Comparison of ENCODE assay signal across 42 cellular contexts in genomic region chr4:168063031-168063430, GRCh38. TPM values are rescaled to one million over a fixed set of nuclear protein-coding genes. Genes with fewer than 3 reads are reported as not detected.
"Had no signal": no experiment of that assay in that cellular context is flagged by ENCODE, and none has a peak within 500 bp of the region (broad histone marks: within the 10 kb centered on the region; RNA-seq: fewer than 3 reads in every experiment).

No MANE protein-coding gene starts in this region.

- ATAC-seq: activated naive CD4-positive, alpha-beta T cell treated with anti-CD3 and anti-CD28 coated beads, Interleukin-2, amount 50 U/mL, for 72 hours; activated naive CD8-positive, alpha-beta T cell treated with anti-CD3 and anti-CD28 coated beads, Interleukin-2, amount 50 U/mL, for 24 hours; activated T-cell treated with anti-CD3 and anti-CD28 coated beads, Interleukin-2, amount 50 U/mL, for 4 hours; activated T-cell treated with anti-CD3 and anti-CD28 coated beads, Interleukin-2, amount 50 U/mL, for 72 hours; activated T-helper 17 cell treated with anti-CD3 and anti-CD28 coated beads, Interleukin-2, amount 50 U/mL, for 72 hours; body of pancreas had no signal

- H3K4me1 ChIP-seq: adrenal gland, ascending aorta, body of pancreas, breast epithelium had no signal

- H3K27me3 ChIP-seq: adrenal gland, ascending aorta, body of pancreas, brain microvascular endothelial cell, breast epithelium, cardiac muscle cell had no signal

- H3K27ac Mint-ChIP-seq: activated naive CD4-positive, alpha-beta T cell treated with anti-CD3 and anti-CD28 coated beads for 36 hours; activated naive CD4-positive, alpha-beta T cell treated with anti-CD3 and anti-CD28 coated beads, Interleukin-2, amount 10 ng/mL, durations not matched to agents 7 days and 5 days; activated naive CD4-positive, alpha-beta T cell treated with anti-CD3 and anti-CD28 coated beads, Interleukin-2, amount 50 U/mL, for 24 hours; activated naive CD4-positive, alpha-beta T cell treated with anti-CD3 and anti-CD28 coated beads, Interleukin-2, amount 50 U/mL, for 72 hours; activated naive CD8-positive, alpha-beta T cell; activated naive CD8-positive, alpha-beta T cell treated with anti-CD3 and anti-CD28 coated beads for 36 hours; activated naive CD8-positive, alpha-beta T cell treated with anti-CD3 and anti-CD28 coated beads, Interleukin-2, amount 10 ng/mL, durations not matched to agents 7 days and 5 days; activated naive CD8-positive, alpha-beta T cell treated with anti-CD3 and anti-CD28 coated beads, Interleukin-2, amount 50 U/mL, for 24 hours; activated T-cell treated with anti-CD3 and anti-CD28 coated beads, Interleukin-2, amount 50 U/mL, for 24 hours; activated T-helper 1 cell treated with anti-CD3 and anti-CD28 coated beads, Interleukin-12 subunit alpha, Interleukin-12 subunit beta, Interleukin-2, Interleukin-4 antibody, amounts not matched to agents 30 ng/mL and 10 ng/mL and 1 ng/mL, durations not matched to agents 14 hours and 24 hours and 36 hours; activated T-helper 17 cell treated with anti-CD3 and anti-CD28 coated beads, Interleukin-2, amount 50 U/mL, for 72 hours; activated T-helper 2 cell treated with anti-CD3 and anti-CD28 coated beads, Interferon-gamma antibody, Interleukin-2, Interleukin-4, amounts not matched to agents 10 μg/mL and 5 μg/mL and 100 μg/mL, durations not matched to agents 14 hours and 24 hours and 36 hours; brain had no signal

- H3K36me3 Mint-ChIP-seq: activated naive CD4-positive, alpha-beta T cell treated with anti-CD3 and anti-CD28 coated beads, Interleukin-2, amount 10 ng/mL, durations not matched to agents 7 days and 5 days; activated naive CD4-positive, alpha-beta T cell treated with anti-CD3 and anti-CD28 coated beads, Interleukin-2, amount 50 U/mL, for 24 hours; activated naive CD4-positive, alpha-beta T cell treated with anti-CD3 and anti-CD28 coated beads, Interleukin-2, amount 50 U/mL, for 72 hours; activated naive CD8-positive, alpha-beta T cell; activated naive CD8-positive, alpha-beta T cell treated with anti-CD3 and anti-CD28 coated beads for 36 hours; activated naive CD8-positive, alpha-beta T cell treated with anti-CD3 and anti-CD28 coated beads, Interleukin-2, amount 10 ng/mL, durations not matched to agents 7 days and 5 days; brain had no signal

- H3K4me1 Mint-ChIP-seq: activated naive CD4-positive, alpha-beta T cell treated with anti-CD3 and anti-CD28 coated beads, Interleukin-2, amount 10 ng/mL, durations not matched to agents 7 days and 5 days; activated naive CD4-positive, alpha-beta T cell treated with anti-CD3 and anti-CD28 coated beads, Interleukin-2, amount 50 U/mL, for 24 hours; activated naive CD8-positive, alpha-beta T cell treated with anti-CD3 and anti-CD28 coated beads for 36 hours; activated naive CD8-positive, alpha-beta T cell treated with anti-CD3 and anti-CD28 coated beads, Interleukin-2, amount 10 ng/mL, durations not matched to agents 7 days and 5 days; activated naive CD8-positive, alpha-beta T cell treated with anti-CD3 and anti-CD28 coated beads, Interleukin-2, amount 50 U/mL, for 24 hours; activated T-helper 17 cell treated with anti-CD3 and anti-CD28 coated beads, Interleukin-2, amount 50 U/mL, for 72 hours; brain; central memory CD8-positive, alpha-beta T cell had no signal

- H3K9me3 Mint-ChIP-seq: activated naive CD4-positive, alpha-beta T cell treated with anti-CD3 and anti-CD28 coated beads for 36 hours; activated naive CD4-positive, alpha-beta T cell treated with anti-CD3 and anti-CD28 coated beads, Interleukin-2, amount 10 ng/mL, durations not matched to agents 7 days and 5 days; activated naive CD8-positive, alpha-beta T cell treated with anti-CD3 and anti-CD28 coated beads for 36 hours; activated naive CD8-positive, alpha-beta T cell treated with anti-CD3 and anti-CD28 coated beads, Interleukin-2, amount 10 ng/mL, durations not matched to agents 7 days and 5 days; activated naive CD8-positive, alpha-beta T cell treated with anti-CD3 and anti-CD28 coated beads, Interleukin-2, amount 50 U/mL, for 24 hours; activated T-cell treated with anti-CD3 and anti-CD28 coated beads, Interleukin-2, amount 50 U/mL, for 24 hours; activated T-cell treated with anti-CD3 and anti-CD28 coated beads, Interleukin-2, amount 50 U/mL, for 4 hours; activated T-helper 1 cell treated with anti-CD3 and anti-CD28 coated beads, Interleukin-12 subunit alpha, Interleukin-12 subunit beta, Interleukin-2, Interleukin-4 antibody, amounts not matched to agents 30 ng/mL and 10 ng/mL and 1 ng/mL, durations not matched to agents 14 hours and 24 hours and 36 hours; activated T-helper 17 cell treated with anti-CD3 and anti-CD28 coated beads, Interleukin-2, amount 50 U/mL, for 72 hours; activated T-helper 2 cell treated with anti-CD3 and anti-CD28 coated beads, Interferon-gamma antibody, Interleukin-2, Interleukin-4, amounts not matched to agents 10 μg/mL and 5 μg/mL and 100 μg/mL, durations not matched to agents 14 hours and 24 hours and 36 hours had no signal

- DNase-seq: activated effector memory CD4-positive, alpha-beta T cell treated with anti-CD3 and anti-CD28 coated beads, Interleukin-2, amount 50 U/mL, for 16 hours; activated effector memory CD4-positive, alpha-beta T cell treated with Interleukin-2 at 50 U/mL for 16 hours; activated gamma-delta T cell; activated gamma-delta T cell treated with Interleukin-2 at 50 U/mL for 16 hours; activated naive CD4-positive, alpha-beta T cell; activated naive CD4-positive, alpha-beta T cell treated with anti-CD3 and anti-CD28 coated beads for 36 hours; activated naive CD4-positive, alpha-beta T cell treated with anti-CD3 and anti-CD28 coated beads, Interleukin-2, amount 10 ng/mL, durations not matched to agents 7 days and 5 days; activated naive CD4-positive, alpha-beta T cell treated with anti-CD3 and anti-CD28 coated beads, Interleukin-2, amount 50 U/mL, for 16 hours; activated naive CD4-positive, alpha-beta T cell treated with Interleukin-2 at 50 U/mL for 16 hours; activated naive CD8-positive, alpha-beta T cell treated with anti-CD3 and anti-CD28 coated beads for 36 hours; activated naive CD8-positive, alpha-beta T cell treated with anti-CD3 and anti-CD28 coated beads, Interleukin-2, amount 10 ng/mL, durations not matched to agents 7 days and 5 days; activated naive CD8-positive, alpha-beta T cell treated with anti-CD3 and anti-CD28 coated beads, Interleukin-2, amount 50 U/mL, for 24 hours; activated T-cell treated with anti-CD3 and anti-CD28 coated beads, Interleukin-2, amount 50 U/mL, for 1 hour; activated T-cell treated with anti-CD3 and anti-CD28 coated beads, Interleukin-2, amount 50 U/mL, for 24 hours; activated T-cell treated with anti-CD3 and anti-CD28 coated beads, Interleukin-2, amount 50 U/mL, for 4 hours; activated T-cell treated with anti-CD3 and anti-CD28 coated beads, Interleukin-2, amount 50 U/mL, for 48 hours; activated T-cell treated with anti-CD3 and anti-CD28 coated beads, Interleukin-2, amount 50 U/mL, for 72 hours; adrenal gland; amniotic stem cell; amygdala; anterior cingulate cortex; aorta; body of pancreas; brain microvascular endothelial cell; caudate nucleus; central memory CD4-positive, alpha-beta T cell; cerebellar nuclear complex had no signal

- H3K27ac ChIP-seq: adrenal gland, ascending aorta, body of pancreas, brain microvascular endothelial cell, breast epithelium, cardiac muscle cell had no signal

- H3K9me3 ChIP-seq: adrenal gland, ascending aorta, body of pancreas, breast epithelium had no signal

- H3K36me3 ChIP-seq: adrenal gland, ascending aorta, brain microvascular endothelial cell, breast epithelium, cardiac muscle cell had no signal

- H3K4me3 Mint-ChIP-seq: activated naive CD4-positive, alpha-beta T cell treated with anti-CD3 and anti-CD28 coated beads for 36 hours; activated naive CD4-positive, alpha-beta T cell treated with anti-CD3 and anti-CD28 coated beads, Interleukin-2, amount 10 ng/mL, durations not matched to agents 7 days and 5 days; activated naive CD4-positive, alpha-beta T cell treated with anti-CD3 and anti-CD28 coated beads, Interleukin-2, amount 50 U/mL, for 24 hours; activated naive CD8-positive, alpha-beta T cell; activated naive CD8-positive, alpha-beta T cell treated with anti-CD3 and anti-CD28 coated beads for 36 hours; activated naive CD8-positive, alpha-beta T cell treated with anti-CD3 and anti-CD28 coated beads, Interleukin-2, amount 10 ng/mL, durations not matched to agents 7 days and 5 days; activated naive CD8-positive, alpha-beta T cell treated with anti-CD3 and anti-CD28 coated beads, Interleukin-2, amount 50 U/mL, for 24 hours; activated T-cell treated with anti-CD3 and anti-CD28 coated beads, Interleukin-2, amount 50 U/mL, for 24 hours; activated T-cell treated with anti-CD3 and anti-CD28 coated beads, Interleukin-2, amount 50 U/mL, for 4 hours; activated T-cell treated with anti-CD3 and anti-CD28 coated beads, Interleukin-2, amount 50 U/mL, for 72 hours; activated T-helper 1 cell treated with anti-CD3 and anti-CD28 coated beads, Interleukin-12 subunit alpha, Interleukin-12 subunit beta, Interleukin-2, Interleukin-4 antibody, amounts not matched to agents 30 ng/mL and 10 ng/mL and 1 ng/mL, durations not matched to agents 14 hours and 24 hours and 36 hours; activated T-helper 17 cell treated with anti-CD3 and anti-CD28 coated beads, Interleukin-2, amount 50 U/mL, for 72 hours; brain; central memory CD8-positive, alpha-beta T cell had no signal

- H3K4me3 ChIP-seq: adrenal gland, ascending aorta, body of pancreas, breast epithelium, cardiac muscle cell had no signal

- H3K27me3 Mint-ChIP-seq: activated naive CD4-positive, alpha-beta T cell treated with anti-CD3 and anti-CD28 coated beads, Interleukin-2, amount 10 ng/mL, durations not matched to agents 7 days and 5 days; activated naive CD8-positive, alpha-beta T cell; activated naive CD8-positive, alpha-beta T cell treated with anti-CD3 and anti-CD28 coated beads, Interleukin-2, amount 10 ng/mL, durations not matched to agents 7 days and 5 days; activated T-cell treated with anti-CD3 and anti-CD28 coated beads, Interleukin-2, amount 50 U/mL, for 24 hours; activated T-helper 17 cell treated with anti-CD3 and anti-CD28 coated beads, Interleukin-2, amount 50 U/mL, for 72 hours; central memory CD8-positive, alpha-beta T cell had no signal

RNA-seq across cellular contexts. Expression of gene ANXA10, which starts 29.3 kb away (rescaled TPM):
- total RNA-seq: activated naive CD4-positive, alpha-beta T cell treated with anti-CD3 and anti-CD28 coated beads for 36 hours; activated naive CD4-positive, alpha-beta T cell treated with anti-CD3 and anti-CD28 coated beads, Interleukin-2, amount 50 U/mL, for 72 hours; activated naive CD8-positive, alpha-beta T cell treated with anti-CD3 and anti-CD28 coated beads for 36 hours; activated naive CD8-positive, alpha-beta T cell treated with anti-CD3 and anti-CD28 coated beads, Interleukin-2, amount 10 ng/mL, durations not matched to agents 7 days and 5 days; activated T-cell treated with anti-CD3 and anti-CD28 coated beads, Interleukin-2, amount 50 U/mL, for 4 hours; activated T-cell treated with anti-CD3 and anti-CD28 coated beads, Interleukin-2, amount 50 U/mL, for 72 hours; activated T-helper 1 cell treated with anti-CD3 and anti-CD28 coated beads, Interleukin-12 subunit alpha, Interleukin-12 subunit beta, Interleukin-2, Interleukin-4 antibody, amounts not matched to agents 30 ng/mL and 10 ng/mL and 1 ng/mL, durations not matched to agents 14 hours and 24 hours and 36 hours; activated T-helper 17 cell treated with anti-CD3 and anti-CD28 coated beads, Interleukin-2, amount 50 U/mL, for 72 hours; activated T-helper 2 cell treated with anti-CD3 and anti-CD28 coated beads, Interferon-gamma antibody, Interleukin-2, Interleukin-4, amounts not matched to agents 10 μg/mL and 5 μg/mL and 100 μg/mL, durations not matched to agents 14 hours and 24 hours and 36 hours; adrenal gland; aorta; ascending aorta; astrocyte; breast epithelium; cardiac muscle cell; cardiac septum; cerebellum; chondrocyte had no signal
- polyA plus RNA-seq: adrenal gland, cardiac muscle cell had no signal
